ENCODE assay signal across 17 cellular contexts in genomic region chr18:37567994-37568359, GRCh38. TPM values are rescaled to one million over a fixed set of nuclear protein-coding genes. Genes with fewer than 3 reads are reported as not detected.
A peak's percentile ranks its signal among the peaks of the same experiment; 100 is the strongest.
DNase-seq lines count a peak whose midpoint lies in the region; ATAC-seq and TF ChIP-seq lines count a peak whose summit lies in the region.
"Had no signal": no experiment of that assay in that cellular context is flagged by ENCODE, and none has a peak within 500 bp of the region (broad histone marks: within the 10 kb centered on the region; RNA-seq: fewer than 3 reads in every experiment).

No MANE protein-coding gene starts in this region.

- H3K56ac ChIP-seq in mesendoderm (ENCODE audit: low read length): no peak overlapping the region

- no peak overlapping the region for H3K27ac Mint-ChIP-seq in natural killer cell
- H3K27ac Mint-ChIP-seq in natural killer cell treated with Interleukin-12 subunit alpha and Interleukin-12 subunit beta and Interleukin-15 and Interleukin-18, amount 100 ng/mL, for 72 hours: no peak overlapping the region
- H3K27ac Mint-ChIP-seq: activated T-helper 1 cell treated with anti-CD3 and anti-CD28 coated beads, Interleukin-12 subunit alpha, Interleukin-12 subunit beta, Interleukin-2, Interleukin-4 antibody, amounts not matched to agents 30 ng/mL and 10 ng/mL and 1 ng/mL, durations not matched to agents 14 hours and 24 hours and 36 hours had no signal

- no peak overlapping the region for H3K27ac ChIP-seq in ascending aorta
- H3K27ac ChIP-seq in mesendoderm (ENCODE audit: low read depth, low read length): no peak overlapping the region
- H3K27ac ChIP-seq: brain microvascular endothelial cell, upper lobe of left lung had no signal

- no peak overlapping the region for H3K4me2 ChIP-seq in mesendoderm (ENCODE audit: low read length)

- peak overlapping the region; percentile 80 for H3K23ac ChIP-seq in mesendoderm (ENCODE audit: low read length)

- no peak overlapping the region for H4K8ac ChIP-seq in mesendoderm (ENCODE audit: low read depth, low read length)

- DNase-seq in natural killer cell: no peak
- no peak for DNase-seq in natural killer cell treated with Interleukin-12 subunit alpha and Interleukin-12 subunit beta and Interleukin-15 and Interleukin-18, amount 100 ng/mL, for 72 hours (ENCODE audit: low spot score)
- DNase-seq in ascending aorta (ENCODE audit: low spot score in 2 of 2): no peak
- DNase-seq in mesendoderm: no peak
- DNase-seq in GM19238 (ENCODE audit: insufficient read length, low spot score): no peak
- no peak for DNase-seq in stimulated activated CD4-positive, alpha-beta T cell treated with anti-CD3 and anti-CD28 coated beads, Interleukin-2, amount 100 ng/mL, for 48 hours
- no peak for DNase-seq in NOMO-1 (lab: John Stamatoyannopoulos, UW; ENCODE audit: unreplicated experiment in 2 of 2)
- DNase-seq: activated CD4-positive, alpha-beta T cell treated with anti-CD3 and anti-CD28 coated beads for 1 hour; brain microvascular endothelial cell; left cardiac atrium; NCI-H2227 treated with DMSO at 0.1 percent for 48 hours had no signal

- peak overlapping the region; percentile 65 to 66 for H3K4me3 ChIP-seq in ascending aorta
- H3K4me3 ChIP-seq in mesendoderm (ENCODE audit: low read length): no peak overlapping the region

- no peak overlapping the region for H2BK15ac ChIP-seq in mesendoderm (replicated peaks; ENCODE audit: low read depth)

- no peak overlapping the region for H2BK120ac ChIP-seq in mesendoderm (ENCODE audit: low read depth, low read length)

- H3K79me2 ChIP-seq in mesendoderm (ENCODE audit: control insufficient read depth, insufficient read depth, low read length): no peaks in the 10 kb centered on the region

- intact Hi-C loops in natural killer cell (cut with micrococcal nuclease): no loop called here
- intact Hi-C loops in ascending aorta (cut with DNase I): no loop called here

- no peak overlapping the region for H3K4ac ChIP-seq in mesendoderm (ENCODE audit: low read depth, low read length)

- H3K36me3 Mint-ChIP-seq in natural killer cell: no peaks in the 10 kb centered on the region
- H3K36me3 Mint-ChIP-seq in natural killer cell treated with Interleukin-12 subunit alpha and Interleukin-12 subunit beta and Interleukin-15 and Interleukin-18, amount 100 ng/mL, for 72 hours: no peaks in the 10 kb centered on the region

- peaks cover 5% of the 10 kb centered on the region in 2 donors for H3K4me1 Mint-ChIP-seq in natural killer cell
- peaks cover 5 to 7% of the 10 kb centered on the region in 2 donors for H3K4me1 Mint-ChIP-seq in natural killer cell treated with Interleukin-12 subunit alpha and Interleukin-12 subunit beta and Interleukin-15 and Interleukin-18, amount 100 ng/mL, for 72 hours (ENCODE audit: low read depth in 2 of 2)

- peaks cover 44 to 58% of the 10 kb centered on the region in 2 donors for H3K27me3 Mint-ChIP-seq in natural killer cell (ENCODE audit: low read depth in 2 of 2)
- peaks cover 48 to 66% of the 10 kb centered on the region in 2 donors for H3K27me3 Mint-ChIP-seq in natural killer cell treated with Interleukin-12 subunit alpha and Interleukin-12 subunit beta and Interleukin-15 and Interleukin-18, amount 100 ng/mL, for 72 hours

- no peaks in the 10 kb centered on the region for H3K27me3 ChIP-seq in ascending aorta
- H3K27me3 ChIP-seq in mesendoderm (ENCODE audit: insufficient read depth, low read length, poor library complexity): peaks cover 38% of the 10 kb centered on the region

- H3K79me1 ChIP-seq in mesendoderm (ENCODE audit: low read length): no peaks in the 10 kb centered on the region

- H3K4me3 Mint-ChIP-seq in natural killer cell: peak overlapping the region; percentile 60
- H3K4me3 Mint-ChIP-seq in natural killer cell treated with Interleukin-12 subunit alpha and Interleukin-12 subunit beta and Interleukin-15 and Interleukin-18, amount 100 ng/mL, for 72 hours: no peak overlapping the region
- H3K4me3 Mint-ChIP-seq: activated T-helper 1 cell treated with anti-CD3 and anti-CD28 coated beads, Interleukin-12 subunit alpha, Interleukin-12 subunit beta, Interleukin-2, Interleukin-4 antibody, amounts not matched to agents 30 ng/mL and 10 ng/mL and 1 ng/mL, durations not matched to agents 14 hours and 24 hours and 36 hours had no signal

- no peaks in the 10 kb centered on the region for H3K36me3 ChIP-seq in ascending aorta
- no peaks in the 10 kb centered on the region for H3K36me3 ChIP-seq in mesendoderm (ENCODE audit: control insufficient read depth, insufficient read depth, low read length)
- H3K36me3 ChIP-seq: brain microvascular endothelial cell, upper lobe of left lung had no signal

- WGBS in mesendoderm (ENCODE audit: extremely low coverage, insufficient coverage, low lambda C conversion rate): no CpG with 5 or more reads among the region's 10 CpGs

- H4K5ac ChIP-seq in mesendoderm (ENCODE audit: low read length): no peak overlapping the region

- ATAC-seq in natural killer cell (no peak), HG03565 (IDR thresholded peaks at IDR 0.05; ENCODE audit: unreplicated experiment) (no peak)
- ATAC-seq in natural killer cell treated with Interleukin-12 subunit alpha and Interleukin-12 subunit beta and Interleukin-15 and Interleukin-18, amount 100 ng/mL, for 72 hours: no peak
- ATAC-seq: left cardiac atrium, Panc1 had no signal

- no peak overlapping the region for H2AK5ac ChIP-seq in mesendoderm (ENCODE audit: low read length)

- no peak for TF ChIP-seq CTCF in natural killer cell (IDR thresholded peaks at IDR 0.05)
- no peak for TF ChIP-seq CTCF in ascending aorta (IDR thresholded peaks at IDR 0.05)

- no peak overlapping the region for H3K9ac ChIP-seq in mesendoderm (ENCODE audit: low read length)

- H3K4me1 ChIP-seq in ascending aorta (peaks cover 8 to 21% of the 10 kb centered on the region in 2 donors), mesendoderm (ENCODE audit: control insufficient read depth, low read depth, low read length) (no peaks in the 10 kb centered on the region)

- no peak overlapping the region for H2BK5ac ChIP-seq in mesendoderm (ENCODE audit: low read length)

- H3K9me3 Mint-ChIP-seq in natural killer cell: peaks cover 0 to 4% of the 10 kb centered on the region in 2 donors
- H3K9me3 Mint-ChIP-seq in natural killer cell treated with Interleukin-12 subunit alpha and Interleukin-12 subunit beta and Interleukin-15 and Interleukin-18, amount 100 ng/mL, for 72 hours: no peaks in the 10 kb centered on the region
- H3K9me3 Mint-ChIP-seq: activated T-helper 1 cell treated with anti-CD3 and anti-CD28 coated beads, Interleukin-12 subunit alpha, Interleukin-12 subunit beta, Interleukin-2, Interleukin-4 antibody, amounts not matched to agents 30 ng/mL and 10 ng/mL and 1 ng/mL, durations not matched to agents 14 hours and 24 hours and 36 hours had no signal

- H3K9me3 ChIP-seq in ascending aorta: no peaks in the 10 kb centered on the region
- H3K9me3 ChIP-seq: upper lobe of left lung had no signal

- H3K18ac ChIP-seq in mesendoderm (ENCODE audit: low read length): no peak overlapping the region

RNA-seq across cellular contexts. Expression of gene CELF4, which starts 2.4 kb away (rescaled TPM):
- total RNA-seq in natural killer cell: not detected
- total RNA-seq in natural killer cell treated with Interleukin-12 subunit alpha and Interleukin-12 subunit beta and Interleukin-15 and Interleukin-18, amount 100 ng/mL, for 72 hours: not detected
- total RNA-seq in ascending aorta: not detected
- 1.9 TPM for polyA plus RNA-seq in mesendoderm (2013, experiment 1 of 2)
- polyA plus RNA-seq in mesendoderm (2013, experiment 2 of 2): 2.3 TPM
- total RNA-seq: activated T-helper 1 cell treated with anti-CD3 and anti-CD28 coated beads, Interleukin-12 subunit alpha, Interleukin-12 subunit beta, Interleukin-2, Interleukin-4 antibody, amounts not matched to agents 30 ng/mL and 10 ng/mL and 1 ng/mL, durations not matched to agents 14 hours and 24 hours and 36 hours; endothelial cell of umbilical vein; osteoblast had no signal
- polyA plus RNA-seq: endothelial cell of umbilical vein had no signal
